Comparison of ENCODE assay signal across 31 cellular contexts in the genomic region with DNA sequence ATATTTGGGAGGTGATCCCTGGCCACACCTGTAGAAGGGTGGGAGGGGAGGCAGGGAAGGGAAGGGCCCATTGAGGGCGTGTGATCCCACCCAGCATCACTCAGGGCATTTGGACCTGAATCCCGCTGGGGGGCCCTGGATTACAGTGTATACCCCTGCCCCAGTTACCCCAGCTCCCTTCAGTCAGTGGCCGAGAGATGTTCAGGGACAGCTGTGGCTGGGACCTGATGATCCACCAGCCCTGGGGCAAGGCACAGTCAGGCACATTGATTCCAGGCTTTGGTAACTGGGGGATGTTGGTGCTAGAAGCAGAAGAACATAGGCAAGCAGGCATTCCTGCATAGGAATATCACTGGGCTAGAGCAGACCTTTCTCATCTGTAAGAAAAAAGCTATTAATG.
"Had no signal": no experiment of that assay in that cellular context is flagged by ENCODE, and none has a peak within 500 bp of the region (broad histone marks: within the 10 kb centered on the region; RNA-seq: fewer than 3 reads in every experiment).

No MANE protein-coding gene starts in this region.

- H3K36me3 Mint-ChIP-seq: activated naive CD4-positive, alpha-beta T cell treated with anti-CD3 and anti-CD28 coated beads, Interleukin-2, amount 10 ng/mL, durations not matched to agents 7 days and 5 days; activated naive CD4-positive, alpha-beta T cell treated with anti-CD3 and anti-CD28 coated beads, Interleukin-2, amount 50 U/mL, for 72 hours; activated naive CD8-positive, alpha-beta T cell treated with anti-CD3 and anti-CD28 coated beads, Interleukin-2, amount 10 ng/mL, durations not matched to agents 7 days and 5 days had no signal

- FAIRE-seq: endometrium, endothelial cell of umbilical vein, frontal cortex had no signal

- ATAC-seq: activated CD4-positive, alpha-beta T cell treated with anti-CD3 and anti-CD28 coated beads for 36 hours; activated naive CD4-positive, alpha-beta T cell treated with anti-CD3 and anti-CD28 coated beads, Interleukin-2, amount 50 U/mL, for 72 hours; activated T-cell treated with anti-CD3 and anti-CD28 coated beads, Interleukin-2, amount 50 U/mL, for 72 hours; body of pancreas; T-helper 17 cell had no signal

- H3K27ac Mint-ChIP-seq: activated B cell treated with CpG ODN at 0.5 μM for 24 hours; activated CD4-positive, alpha-beta memory T cell treated with anti-CD3 and anti-CD28 coated beads, Interleukin-2, amount 10 ng/mL, durations not matched to agents 7 days and 5 days; activated CD4-positive, alpha-beta T cell treated with anti-CD3 and anti-CD28 coated beads for 36 hours; activated CD4-positive, alpha-beta T cell treated with anti-CD3 and anti-CD28 coated beads, Interleukin-2, amount 10 ng/mL, durations not matched to agents 24 days and 14 days; activated naive CD4-positive, alpha-beta T cell treated with anti-CD3 and anti-CD28 coated beads, Interleukin-2, amount 10 ng/mL, durations not matched to agents 7 days and 5 days; activated naive CD4-positive, alpha-beta T cell treated with anti-CD3 and anti-CD28 coated beads, Interleukin-2, amount 50 U/mL, for 72 hours; activated naive CD8-positive, alpha-beta T cell treated with anti-CD3 and anti-CD28 coated beads, Interleukin-2, amount 10 ng/mL, durations not matched to agents 7 days and 5 days; activated T-cell treated with anti-CD3 and anti-CD28 coated beads, Interleukin-2, amount 50 U/mL, for 24 hours; activated T-cell treated with anti-CD3 and anti-CD28 coated beads, Interleukin-2, amount 50 U/mL, for 72 hours; T-helper 17 cell; T-helper 2 cell treated with Interferon-gamma antibody and Interleukin-4, amounts not matched to agents 5 μg/mL and 100 μg/mL, for 36 hours had no signal

- H3K9me3 Mint-ChIP-seq: activated B cell treated with CpG ODN at 0.5 μM for 24 hours; activated CD4-positive, alpha-beta memory T cell treated with anti-CD3 and anti-CD28 coated beads, Interleukin-2, amount 10 ng/mL, durations not matched to agents 7 days and 5 days; activated CD4-positive, alpha-beta T cell treated with anti-CD3 and anti-CD28 coated beads, Interleukin-2, amount 10 ng/mL, durations not matched to agents 24 days and 14 days; activated naive CD4-positive, alpha-beta T cell treated with anti-CD3 and anti-CD28 coated beads, Interleukin-2, amount 10 ng/mL, durations not matched to agents 7 days and 5 days; activated naive CD4-positive, alpha-beta T cell treated with anti-CD3 and anti-CD28 coated beads, Interleukin-2, amount 50 U/mL, for 72 hours; activated naive CD8-positive, alpha-beta T cell treated with anti-CD3 and anti-CD28 coated beads, Interleukin-2, amount 10 ng/mL, durations not matched to agents 7 days and 5 days; activated T-cell treated with anti-CD3 and anti-CD28 coated beads, Interleukin-2, amount 50 U/mL, for 24 hours; activated T-cell treated with anti-CD3 and anti-CD28 coated beads, Interleukin-2, amount 50 U/mL, for 72 hours; T-helper 2 cell treated with Interferon-gamma antibody and Interleukin-4, amounts not matched to agents 5 μg/mL and 100 μg/mL, for 36 hours had no signal

- H3K4me1 ChIP-seq: body of pancreas, colonic mucosa had no signal

- H3K27me3 ChIP-seq: body of pancreas, colonic mucosa had no signal

- H3K36me3 ChIP-seq: colonic mucosa, esophagus squamous epithelium, WERI-Rb-1 had no signal

- H3K4me1 Mint-ChIP-seq: activated B cell treated with CpG ODN at 0.5 μM for 24 hours; activated CD4-positive, alpha-beta memory T cell treated with anti-CD3 and anti-CD28 coated beads, Interleukin-2, amount 10 ng/mL, durations not matched to agents 7 days and 5 days; activated CD4-positive, alpha-beta T cell treated with anti-CD3 and anti-CD28 coated beads for 36 hours; activated CD4-positive, alpha-beta T cell treated with anti-CD3 and anti-CD28 coated beads, Interleukin-2, amount 10 ng/mL, durations not matched to agents 24 days and 14 days; activated naive CD4-positive, alpha-beta T cell treated with anti-CD3 and anti-CD28 coated beads, Interleukin-2, amount 10 ng/mL, durations not matched to agents 7 days and 5 days; activated naive CD8-positive, alpha-beta T cell treated with anti-CD3 and anti-CD28 coated beads, Interleukin-2, amount 10 ng/mL, durations not matched to agents 7 days and 5 days; T-helper 17 cell had no signal

- DNase-seq: activated B cell treated with CpG ODN at 0.5 μM for 24 hours; activated CD4-positive, alpha-beta memory T cell treated with anti-CD3 and anti-CD28 coated beads, Interleukin-2, amount 10 ng/mL, durations not matched to agents 7 days and 5 days; activated CD4-positive, alpha-beta T cell treated with anti-CD3 and anti-CD28 coated beads for 36 hours; activated CD4-positive, alpha-beta T cell treated with anti-CD3 and anti-CD28 coated beads, Interleukin-2, amount 10 ng/mL, durations not matched to agents 24 days and 14 days; activated CD4-positive, CD25-positive, alpha-beta regulatory T cell treated with anti-CD3 and anti-CD28 coated beads, Interleukin-2, amount 50 U/mL, for 72 hours; activated CD8-positive, alpha-beta memory T cell treated with anti-CD3 and anti-CD28 coated beads, Interleukin-2, amount 50 U/mL, for 48 hours; activated gamma-delta T cell; activated naive CD4-positive, alpha-beta T cell; activated naive CD4-positive, alpha-beta T cell treated with anti-CD3 and anti-CD28 coated beads, Interleukin-2, amount 10 ng/mL, durations not matched to agents 7 days and 5 days; activated naive CD8-positive, alpha-beta T cell treated with anti-CD3 and anti-CD28 coated beads, Interleukin-2, amount 10 ng/mL, durations not matched to agents 7 days and 5 days; activated T-cell treated with anti-CD3 and anti-CD28 coated beads for 4 hours; activated T-cell treated with anti-CD3 and anti-CD28 coated beads, Interleukin-2, amount 50 U/mL, for 24 hours; activated T-cell treated with anti-CD3 and anti-CD28 coated beads, Interleukin-2, amount 50 U/mL, for 72 hours; amniotic stem cell; anterior cingulate cortex; body of pancreas; central memory CD4-positive, alpha-beta T cell; cerebellar nuclear complex; colonic mucosa; effector CD8-positive, alpha-beta T cell; esophagus squamous epithelium; T-helper 1 cell; T-helper 17 cell; T1000; WERI-Rb-1 had no signal

- H3K27ac ChIP-seq: body of pancreas, colonic mucosa, epithelial cell of prostate, esophagus squamous epithelium, WERI-Rb-1 had no signal

- H3K27me3 Mint-ChIP-seq: activated naive CD4-positive, alpha-beta T cell treated with anti-CD3 and anti-CD28 coated beads, Interleukin-2, amount 10 ng/mL, durations not matched to agents 7 days and 5 days had no signal

- H3K4me3 Mint-ChIP-seq: activated B cell treated with CpG ODN at 0.5 μM for 24 hours; activated CD4-positive, alpha-beta memory T cell treated with anti-CD3 and anti-CD28 coated beads, Interleukin-2, amount 10 ng/mL, durations not matched to agents 7 days and 5 days; activated CD4-positive, alpha-beta T cell treated with anti-CD3 and anti-CD28 coated beads for 36 hours; activated CD4-positive, alpha-beta T cell treated with anti-CD3 and anti-CD28 coated beads, Interleukin-2, amount 10 ng/mL, durations not matched to agents 24 days and 14 days; activated naive CD4-positive, alpha-beta T cell treated with anti-CD3 and anti-CD28 coated beads, Interleukin-2, amount 10 ng/mL, durations not matched to agents 7 days and 5 days; activated naive CD8-positive, alpha-beta T cell treated with anti-CD3 and anti-CD28 coated beads, Interleukin-2, amount 10 ng/mL, durations not matched to agents 7 days and 5 days; activated T-cell treated with anti-CD3 and anti-CD28 coated beads, Interleukin-2, amount 50 U/mL, for 24 hours; activated T-cell treated with anti-CD3 and anti-CD28 coated beads, Interleukin-2, amount 50 U/mL, for 72 hours; T-helper 17 cell; T-helper 2 cell treated with Interferon-gamma antibody and Interleukin-4, amounts not matched to agents 5 μg/mL and 100 μg/mL, for 36 hours had no signal

- H3K9me3 ChIP-seq: body of pancreas, colonic mucosa, esophagus squamous epithelium had no signal

- H3K4me3 ChIP-seq: body of pancreas, colonic mucosa, esophagus squamous epithelium had no signal
